Comparison of ENCODE assay signal across 8 cellular contexts in the genomic region with DNA sequence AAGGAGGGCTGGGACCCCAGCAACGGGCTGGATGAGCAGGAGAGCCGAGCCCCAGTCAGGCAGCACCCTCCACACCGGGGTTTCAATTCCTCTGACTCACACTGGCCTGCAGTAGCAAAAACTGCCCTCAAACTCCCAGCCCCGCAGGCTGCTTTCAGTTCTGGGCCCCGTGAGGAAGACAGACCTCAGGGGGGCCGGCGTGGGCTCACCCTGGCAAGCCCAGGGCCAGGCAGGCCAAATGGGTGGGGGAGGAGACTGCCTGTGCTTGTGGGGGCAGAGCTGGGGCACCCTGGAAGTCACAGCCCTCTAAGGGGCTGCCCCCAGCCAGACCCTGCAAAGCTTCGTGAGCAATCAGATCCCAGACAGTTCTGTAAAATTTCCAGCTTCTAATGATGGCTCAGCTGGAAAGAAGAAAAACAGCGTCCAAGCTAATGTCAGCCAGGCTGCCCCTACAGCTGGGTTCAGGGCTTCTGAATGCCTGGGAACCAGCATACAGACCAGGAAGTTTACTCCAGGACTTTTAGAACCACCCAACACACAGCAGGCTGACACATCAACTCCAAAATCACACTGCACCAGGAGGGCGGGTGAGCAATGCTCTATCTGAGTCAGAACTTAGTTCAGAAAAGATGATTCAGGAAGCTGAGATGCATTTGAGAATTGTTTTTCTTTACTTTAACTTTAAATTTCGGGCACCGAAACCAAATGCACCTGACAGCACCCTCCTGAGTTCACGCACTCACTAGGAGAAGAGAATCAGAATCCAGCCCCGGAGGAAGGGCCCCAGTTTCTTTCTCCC. TPM values are rescaled to one million over a fixed set of nuclear protein-coding genes. Genes with fewer than 3 reads are reported as not detected.
A peak's percentile ranks its signal among the peaks of the same experiment; 100 is the strongest.
DNase-seq lines count a peak whose midpoint lies in the region; ATAC-seq and TF ChIP-seq lines count a peak whose summit lies in the region.

No MANE protein-coding gene starts in this region.

- intact Hi-C loops in OCI-LY7 (cut with micrococcal nuclease; ENCODE audit: unreplicated experiment) = no loop called here

- BruUV-seq in OCI-LY7 (replicated peaks; lab: Mats Ljungman, UMichigan) = no TSS peak

- H3K9me3 ChIP-seq in OCI-LY7 (ENCODE audit: low read length) (no peaks in the 10 kb centered on the region), fibroblast of lung (ENCODE audit: control insufficient read depth, insufficient read depth, low read depth, low read length) (no peaks in the 10 kb centered on the region)

- H2AFZ ChIP-seq in OCI-LY7 (ENCODE audit: low read length) (no peak overlapping the region), fibroblast of lung (ENCODE audit: low read length) (no peak overlapping the region)

- ATAC-seq in HG02571 (IDR thresholded peaks at IDR 0.05; ENCODE audit: unreplicated experiment) = peak; percentile 46

- H3K27me3 ChIP-seq in fibroblast of lung (ENCODE audit: control insufficient read depth, insufficient read depth, low read length) = no peaks in the 10 kb centered on the region

- H3K79me2 ChIP-seq in OCI-LY7 (ENCODE audit: insufficient read depth, low read depth, low read length) (no peaks in the 10 kb centered on the region), fibroblast of lung (ENCODE audit: control insufficient read depth, insufficient read depth, low read length) (no peaks in the 10 kb centered on the region)

- DNase-seq in activated T-cell treated with anti-CD3 and anti-CD28 coated beads for 48 hours (ENCODE audit: low read depth) (peak; percentile 49), activated T-cell treated with anti-CD3 and anti-CD28 coated beads for 4 hours (no peak), OCI-LY7 (ENCODE audit: low spot score) (peak; percentile 65), fibroblast of lung (ENCODE audit: low read depth in 2 of 2) (peak; percentile 71 to 75), NCI-H748 treated with DMSO at 0.1 percent for 48 hours (lab: John Stamatoyannopoulos, UW) (no peak), NK-92 (lab: John Stamatoyannopoulos, UW; ENCODE audit: unreplicated experiment) (no peak), occipital lobe (lab: John Stamatoyannopoulos, UW) (no peak)

- H3K4me2 ChIP-seq in OCI-LY7 (ENCODE audit: low read length) (peak overlapping the region; percentile 45), fibroblast of lung (ENCODE audit: extremely low read depth, insufficient read depth, low read length) (peak overlapping the region; percentile 30)

- H3K27ac ChIP-seq in OCI-LY7 (ENCODE audit: low read depth, low read length, poor library complexity, severe bottlenecking) (peak overlapping the region; percentile 49), fibroblast of lung (ENCODE audit: insufficient read depth, low read length) (peak overlapping the region; percentile 71)

- H4K20me1 ChIP-seq in OCI-LY7 (ENCODE audit: insufficient read depth, low read length) (no peaks in the 10 kb centered on the region), fibroblast of lung (ENCODE audit: control insufficient read depth, extremely low read depth, insufficient read depth, low read length) (no peaks in the 10 kb centered on the region)

- H3K4me3 ChIP-seq in OCI-LY7 (ENCODE audit: low read depth, low read length, poor library complexity, severe bottlenecking) (peak overlapping the region; percentile 4), fibroblast of lung (replicated peaks in 1 of 4; ENCODE audit: control extremely low read depth in 1 of 4, insufficient read depth in 1 of 4, low read depth in 3 of 4, low read length in 4 of 4) (no peak overlapping the region)

- no peaks in the 10 kb centered on the region for H3K9me2 ChIP-seq in OCI-LY7 (ENCODE audit: insufficient read depth, low read length)

- CTCF ChIA-PET in OCI-LY7 (lab: Charles Lee; ENCODE audit: unreplicated experiment) = no interaction called here

- H3K36me3 ChIP-seq in OCI-LY7 (ENCODE audit: insufficient read depth, low read length) (peaks cover 90% of the 10 kb centered on the region), fibroblast of lung (ENCODE audit: control insufficient read depth, insufficient read depth, low read length) (peaks cover 38% of the 10 kb centered on the region)

- POLR2A ChIA-PET in OCI-LY7 (lab: Charles Lee) = interaction anchor here (0.9 kb wide), 1 partner anchor 14 kb away, joined by 3 read pairs; no protein-coding TSS in a partner anchor

- no peak for TF ChIP-seq CTCF in OCI-LY7 (conservative IDR thresholded peaks at IDR 0.05; ENCODE audit: low read length)
- TF ChIP-seq CTCF in fibroblast of lung (conservative IDR thresholded peaks at IDR 0.05 in 1 of 2, IDR thresholded peaks at IDR 0.05 in 1 of 2; ENCODE audit: low read depth in 1 of 2, low read length in 2 of 2) = no peak

- H3K9ac ChIP-seq in fibroblast of lung (ENCODE audit: insufficient read depth, low read length) = peak overlapping the region; percentile 26

- H3K4me1 ChIP-seq in OCI-LY7 (ENCODE audit: insufficient read depth, low read length, poor library complexity, severe bottlenecking) (peaks cover 45% of the 10 kb centered on the region), fibroblast of lung (ENCODE audit: control insufficient read depth, extremely low read depth, insufficient read depth, low read length) (peaks cover 13% of the 10 kb centered on the region)

RNA-seq across cellular contexts. Expression of gene LPCAT1, which starts 34.7 kb away (rescaled TPM):
- total RNA-seq in OCI-LY7 (2014; rRNA removed; shearing (Covaris generic)) = 47.7 and 69.1 TPM in 2 replicates
- total RNA-seq in OCI-LY7 (2022) (57.3 and 63.6 TPM in 2 replicates), fibroblast of lung (62.1 and 65.2 TPM in 2 replicates), occipital lobe (129 TPM)
- 50.8 and 90.7 TPM in 2 replicates for polyA plus RNA-seq in fibroblast of lung
- 31.1 and 50.1 TPM in 2 replicates for polyA plus RNA-seq in fibroblast of lung (2012)
- polyA minus RNA-seq in fibroblast of lung (ENCODE audit: low replicate concordance) = 15.9 and 36.0 TPM in 2 replicates

RNA-seq across cellular contexts. Expression of gene SLC6A3, which starts 43.8 kb away (rescaled TPM):
- total RNA-seq in OCI-LY7 (2014; rRNA removed; shearing (Covaris generic)) = 0.05 TPM in 1 of 2 replicates, not detected in the other
- total RNA-seq in OCI-LY7 (2022) = not detected in 2 replicates
- not detected in 2 replicates for total RNA-seq in fibroblast of lung
- polyA plus RNA-seq in fibroblast of lung = not detected in 2 replicates
- not detected in 2 replicates for polyA plus RNA-seq in fibroblast of lung (2012)
- polyA minus RNA-seq in fibroblast of lung (ENCODE audit: low replicate concordance) = not detected in 2 replicates
- not detected for total RNA-seq in occipital lobe

Comparison
In these comparisons a context has a peak if more than half of its experiments do, and no peak if none do; other contexts are left out.
1. DNase-seq: peak in activated T-cell treated with anti-CD3 and anti-CD28 coated beads for 48 hours (single experiment), OCI-LY7 (single experiment) and fibroblast of lung (2 of 2); none in activated T-cell treated with anti-CD3 and anti-CD28 coated beads for 4 hours (single experiment), NCI-H748 treated with DMSO at 0.1 percent for 48 hours (single experiment), NK-92 (single experiment) and occipital lobe (single experiment).